In the genomic region with DNA sequence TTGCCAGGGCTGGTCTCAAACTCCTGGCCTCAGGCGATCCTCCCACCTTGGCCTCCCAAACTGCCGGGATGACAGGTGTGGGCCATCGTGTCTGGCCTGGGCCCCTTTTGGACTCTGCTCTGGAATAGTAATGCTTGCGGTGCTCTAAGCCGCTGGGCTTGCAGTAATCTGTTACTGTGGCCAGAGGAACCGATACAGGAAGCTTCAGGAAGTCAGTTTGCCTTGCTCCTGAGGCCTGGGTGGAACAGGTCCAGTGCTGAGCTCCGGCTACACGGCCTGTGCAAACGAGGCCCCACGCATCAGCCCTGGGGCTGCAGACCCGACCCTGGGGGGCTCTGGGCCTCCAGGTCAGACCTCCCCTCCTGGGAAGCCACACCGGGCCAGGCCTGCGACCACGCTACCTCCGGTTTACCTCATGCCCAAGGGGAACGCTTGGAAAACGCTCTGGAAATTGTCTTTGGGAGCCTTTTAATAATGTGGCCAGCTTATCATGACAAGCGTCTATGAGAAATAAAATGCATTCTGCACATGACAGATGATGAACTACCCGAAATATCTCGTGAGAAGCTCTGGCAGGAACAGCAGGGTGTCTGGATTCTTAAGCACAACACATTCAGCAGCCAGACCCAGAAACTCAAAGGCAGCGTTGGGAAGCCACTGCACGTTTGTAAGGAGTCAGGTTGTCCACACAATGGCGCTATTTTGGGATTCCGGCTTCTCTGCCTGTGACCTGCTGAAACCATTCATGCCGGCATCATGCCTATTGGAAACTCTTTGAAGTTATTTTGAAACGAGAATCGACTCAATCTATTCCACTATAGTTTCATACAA, we compare ENCODE assay signal across 1 cellular context.
TF ChIP-seq lines count a peak whose summit lies in the region.

No MANE protein-coding gene starts in this region.

TF ChIP-seq in HepG2, 621 proteins besides CTCF, POLR2A, EP300 and RAD21 (continued from another document and continues in another):
- TF ChIP-seq LCORL (IDR thresholded peaks at IDR 0.05) (no peak), LCORL (CRISPR knock-in tag; IDR thresholded peaks at IDR 0.05) (no peak; the same call in 1 of the 2 replicates), ZNF160 (CRISPR knock-in tag; IDR thresholded peaks at IDR 0.05) (no peak), SKIL (CRISPR knock-in tag; IDR thresholded peaks at IDR 0.05; ENCODE audit: borderline replicate concordance) (no peak), ZBTB7A (CRISPR knock-in tag; IDR thresholded peaks at IDR 0.05) (peak; percentile 85; the same call in 1 of the 2 replicates), ZNF292 (CRISPR knock-in tag; IDR thresholded peaks at IDR 0.05; ENCODE audit: borderline replicate concordance, low read depth) (no peak), EEA1 (CRISPR knock-in tag; IDR thresholded peaks at IDR 0.05; ENCODE audit: borderline replicate concordance) (peak; percentile 82; the same call in 1 of the 2 replicates), HOXA9 (CRISPR knock-in tag; IDR thresholded peaks at IDR 0.05; ENCODE audit: borderline replicate concordance) (no peak), AKAP8 (CRISPR knock-in tag; IDR thresholded peaks at IDR 0.05) (peak; percentile 94), SP5 (CRISPR knock-in tag; IDR thresholded peaks at IDR 0.05; ENCODE audit: borderline replicate concordance, low read depth) (no peak), MED1 (CRISPR knock-in tag; IDR thresholded peaks at IDR 0.05) (peak; percentile 38; the same call in 1 of the 2 replicates), ZNF441 (CRISPR knock-in tag; IDR thresholded peaks at IDR 0.05; ENCODE audit: borderline replicate concordance) (no peak), ZNF234 (CRISPR knock-in tag; conservative IDR thresholded peaks at IDR 0.05) (no peak), ZKSCAN8 (CRISPR knock-in tag; IDR thresholded peaks at IDR 0.05; ENCODE audit: borderline replicate concordance) (no peak), KMT2B (CRISPR knock-in tag; IDR thresholded peaks at IDR 0.05) (no peak), TRIM22 (IDR thresholded peaks at IDR 0.05) (no peak), MAFG (CRISPR knock-in tag; IDR thresholded peaks at IDR 0.05) (no peak), CEBPG (CRISPR knock-in tag; IDR thresholded peaks at IDR 0.05) (0 out of 2 replicates have a peak, but pooled peaks have one; percentile 10), SOX6 (IDR thresholded peaks at IDR 0.05) (no peak), SOX6 (CRISPR knock-in tag; IDR thresholded peaks at IDR 0.05) (no peak), HDAC2 (CRISPR knock-in tag; IDR thresholded peaks at IDR 0.05) (no peak; the same call in 1 of the 2 replicates), RBAK (CRISPR knock-in tag; IDR thresholded peaks at IDR 0.05) (no peak), SRF (IDR thresholded peaks at IDR 0.05; ENCODE audit: low read depth, low read length) (no peak), ZNF839 (CRISPR knock-in tag; IDR thresholded peaks at IDR 0.05; ENCODE audit: borderline replicate concordance) (no peak), TEAD2 (CRISPR knock-in tag; IDR thresholded peaks at IDR 0.05) (no peak), HNRNPLL (IDR thresholded peaks at IDR 0.05; ENCODE audit: low read depth, low read length, poor library complexity, severe bottlenecking) (peak; percentile 21), RXRA (CRISPR knock-in tag; IDR thresholded peaks at IDR 0.05) (no peak), KLF16 (CRISPR knock-in tag; IDR thresholded peaks at IDR 0.05) (no peak; a peak in 1 of 4 replicates), HNF4G (IDR thresholded peaks at IDR 0.05; ENCODE audit: borderline replicate concordance, low read depth, low read length) (no peak), HNF4G (CRISPR knock-in tag; IDR thresholded peaks at IDR 0.05; ENCODE audit: borderline replicate concordance, low read depth) (no peak), E2F5 (CRISPR knock-in tag; conservative IDR thresholded peaks at IDR 0.05) (no peak), HMG20A (CRISPR knock-in tag; IDR thresholded peaks at IDR 0.05; ENCODE audit: borderline replicate concordance) (no peak), ZNF207 (IDR thresholded peaks at IDR 0.05; ENCODE audit: borderline replicate concordance) (no peak), ZBTB7B (CRISPR knock-in tag; IDR thresholded peaks at IDR 0.05) (0 out of 2 replicates have a peak, but pooled peaks have one; percentile 18), ZNF737 (CRISPR knock-in tag; IDR thresholded peaks at IDR 0.05; ENCODE audit: borderline replicate concordance) (no peak)
- TF ChIP-seq, protein P1, sequence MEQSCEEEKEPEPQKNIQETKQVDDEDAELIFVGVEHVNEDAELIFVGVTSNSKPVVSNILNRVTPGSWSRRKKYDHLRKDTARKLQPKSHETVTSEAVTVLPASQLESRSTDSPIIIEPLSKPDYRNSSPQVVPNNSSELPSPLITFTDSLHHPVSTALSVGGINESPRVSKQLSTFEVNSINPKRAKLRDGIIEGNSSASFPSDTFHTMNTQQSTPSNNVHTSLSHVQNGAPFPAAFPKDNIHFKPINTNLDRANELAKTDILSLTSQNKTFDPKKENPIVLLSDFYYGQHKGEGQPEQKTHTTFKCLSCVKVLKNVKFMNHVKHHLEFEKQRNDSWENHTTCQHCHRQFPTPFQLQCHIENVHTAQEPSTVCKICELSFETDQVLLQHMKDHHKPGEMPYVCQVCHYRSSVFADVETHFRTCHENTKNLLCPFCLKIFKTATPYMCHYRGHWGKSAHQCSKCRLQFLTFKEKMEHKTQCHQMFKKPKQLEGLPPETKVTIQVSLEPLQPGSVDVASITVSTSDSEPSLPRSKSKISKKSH (CRISPR knock-in tag; IDR thresholded peaks at IDR 0.05; ENCODE audit: borderline replicate concordance), result no peak
- TF ChIP-seq, protein P2, sequence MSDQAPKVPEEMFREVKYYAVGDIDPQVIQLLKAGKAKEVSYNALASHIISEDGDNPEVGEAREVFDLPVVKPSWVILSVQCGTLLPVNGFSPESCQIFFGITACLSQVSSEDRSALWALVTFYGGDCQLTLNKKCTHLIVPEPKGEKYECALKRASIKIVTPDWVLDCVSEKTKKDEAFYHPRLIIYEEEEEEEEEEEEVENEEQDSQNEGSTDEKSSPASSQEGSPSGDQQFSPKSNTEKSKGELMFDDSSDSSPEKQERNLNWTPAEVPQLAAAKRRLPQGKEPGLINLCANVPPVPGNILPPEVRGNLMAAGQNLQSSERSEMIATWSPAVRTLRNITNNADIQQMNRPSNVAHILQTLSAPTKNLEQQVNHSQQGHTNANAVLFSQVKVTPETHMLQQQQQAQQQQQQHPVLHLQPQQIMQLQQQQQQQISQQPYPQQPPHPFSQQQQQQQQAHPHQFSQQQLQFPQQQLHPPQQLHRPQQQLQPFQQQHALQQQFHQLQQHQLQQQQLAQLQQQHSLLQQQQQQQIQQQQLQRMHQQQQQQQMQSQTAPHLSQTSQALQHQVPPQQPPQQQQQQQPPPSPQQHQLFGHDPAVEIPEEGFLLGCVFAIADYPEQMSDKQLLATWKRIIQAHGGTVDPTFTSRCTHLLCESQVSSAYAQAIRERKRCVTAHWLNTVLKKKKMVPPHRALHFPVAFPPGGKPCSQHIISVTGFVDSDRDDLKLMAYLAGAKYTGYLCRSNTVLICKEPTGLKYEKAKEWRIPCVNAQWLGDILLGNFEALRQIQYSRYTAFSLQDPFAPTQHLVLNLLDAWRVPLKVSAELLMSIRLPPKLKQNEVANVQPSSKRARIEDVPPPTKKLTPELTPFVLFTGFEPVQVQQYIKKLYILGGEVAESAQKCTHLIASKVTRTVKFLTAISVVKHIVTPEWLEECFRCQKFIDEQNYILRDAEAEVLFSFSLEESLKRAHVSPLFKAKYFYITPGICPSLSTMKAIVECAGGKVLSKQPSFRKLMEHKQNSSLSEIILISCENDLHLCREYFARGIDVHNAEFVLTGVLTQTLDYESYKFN (CRISPR knock-in tag; conservative IDR thresholded peaks at IDR 0.05), result peak; percentile 43; the same call in 1 of the 2 replicates
- TF ChIP-seq, protein P3, sequence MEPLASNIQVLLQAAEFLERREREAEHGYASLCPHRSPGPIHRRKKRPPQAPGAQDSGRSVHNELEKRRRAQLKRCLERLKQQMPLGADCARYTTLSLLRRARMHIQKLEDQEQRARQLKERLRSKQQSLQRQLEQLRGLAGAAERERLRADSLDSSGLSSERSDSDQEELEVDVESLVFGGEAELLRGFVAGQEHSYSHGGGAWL (CRISPR knock-in tag; IDR thresholded peaks at IDR 0.05), result no peak
- TF ChIP-seq, protein P4, sequence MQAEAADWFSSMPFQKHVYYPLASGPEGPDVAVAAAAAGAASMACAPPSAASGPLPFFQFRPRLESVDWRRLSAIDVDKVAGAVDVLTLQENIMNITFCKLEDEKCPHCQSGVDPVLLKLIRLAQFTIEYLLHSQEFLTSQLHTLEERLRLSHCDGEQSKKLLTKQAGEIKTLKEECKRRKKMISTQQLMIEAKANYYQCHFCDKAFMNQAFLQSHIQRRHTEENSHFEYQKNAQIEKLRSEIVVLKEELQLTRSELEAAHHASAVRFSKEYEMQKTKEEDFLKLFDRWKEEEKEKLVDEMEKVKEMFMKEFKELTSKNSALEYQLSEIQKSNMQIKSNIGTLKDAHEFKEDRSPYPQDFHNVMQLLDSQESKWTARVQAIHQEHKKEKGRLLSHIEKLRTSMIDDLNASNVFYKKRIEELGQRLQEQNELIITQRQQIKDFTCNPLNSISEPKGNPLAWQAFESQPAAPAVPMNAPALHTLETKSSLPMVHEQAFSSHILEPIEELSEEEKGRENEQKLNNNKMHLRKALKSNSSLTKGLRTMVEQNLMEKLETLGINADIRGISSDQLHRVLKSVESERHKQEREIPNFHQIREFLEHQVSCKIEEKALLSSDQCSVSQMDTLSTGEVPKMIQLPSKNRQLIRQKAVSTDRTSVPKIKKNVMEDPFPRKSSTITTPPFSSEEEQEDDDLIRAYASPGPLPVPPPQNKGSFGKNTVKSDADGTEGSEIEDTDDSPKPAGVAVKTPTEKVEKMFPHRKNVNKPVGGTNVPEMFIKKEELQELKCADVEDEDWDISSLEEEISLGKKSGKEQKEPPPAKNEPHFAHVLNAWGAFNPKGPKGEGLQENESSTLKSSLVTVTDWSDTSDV (CRISPR knock-in tag; IDR thresholded peaks at IDR 0.05), result no peak
